ENCODE assay signal across 9 cellular contexts in genomic region chr13:39600766-39601165, GRCh38. TPM values are rescaled to one million over a fixed set of nuclear protein-coding genes. Genes with fewer than 3 reads are reported as not detected.
DNase-seq lines count a peak whose midpoint lies in the region; ATAC-seq and TF ChIP-seq lines count a peak whose summit lies in the region.
"Had no signal": no experiment of that assay in that cellular context is flagged by ENCODE, and none has a peak within 500 bp of the region (broad histone marks: within the 10 kb centered on the region; RNA-seq: fewer than 3 reads in every experiment).

No MANE protein-coding gene starts in this region.

- H3K36me3 Mint-ChIP-seq in osteocyte (ENCODE audit: unreplicated experiment) = peaks cover 13% of the 10 kb centered on the region

- H3K36me3 ChIP-seq in BJ (ENCODE audit: control insufficient read depth, insufficient read depth, low read length) = no peaks in the 10 kb centered on the region

- no peak overlapping the region for H3K4me3 ChIP-seq in BJ (ENCODE audit: low read depth, low read length)
- no peak overlapping the region for H3K4me3 ChIP-seq in fibroblast of villous mesenchyme (ENCODE audit: low read depth, low read length)

- CTCF ChIA-PET in BJ (lab: Yijun Ruan, JAX) = interaction anchor here (0.9 to 4.9 kb wide), 3 partner anchors 11 to 198 kb away, joined by 3 to 35 read pairs (median 5); no protein-coding TSS in a partner anchor

- H3K4me1 Mint-ChIP-seq in osteocyte (ENCODE audit: unreplicated experiment) = peaks cover 69% of the 10 kb centered on the region

- H3K27ac Mint-ChIP-seq in osteocyte (ENCODE audit: unreplicated experiment) = peak overlapping the region; percentile 78
- H3K27ac Mint-ChIP-seq: activated CD8-positive, alpha-beta T cell treated with anti-CD3 and anti-CD28 coated beads, Interleukin-2, amount 10 ng/mL, durations not matched to agents 7 days and 5 days had no signal

- H3K4me3 Mint-ChIP-seq in osteocyte (ENCODE audit: unreplicated experiment) = peak overlapping the region; percentile 96
- H3K4me3 Mint-ChIP-seq: activated CD8-positive, alpha-beta T cell treated with anti-CD3 and anti-CD28 coated beads, Interleukin-2, amount 10 ng/mL, durations not matched to agents 7 days and 5 days had no signal

- TF ChIP-seq CTCF in BJ (IDR thresholded peaks at IDR 0.05; ENCODE audit: insufficient read depth, low read depth, low read length) = 0 out of 2 replicates have a peak, but pooled peaks have one; percentile 19
- TF ChIP-seq CTCF in fibroblast of villous mesenchyme (IDR thresholded peaks at IDR 0.05; ENCODE audit: insufficient read depth, low read depth, low read length) = peak; percentile 20
- TF ChIP-seq CTCF in osteocyte (IDR thresholded peaks at IDR 0.05) = peak; percentile 46

- no peak for DNase-seq in BJ (ENCODE audit: low read depth)
- DNase-seq in NCI-H446 treated with DMSO at 0.1 percent for 48 hours (lab: John Stamatoyannopoulos, UW) = peak; percentile 5
- DNase-seq in fibroblast of villous mesenchyme (ENCODE audit: low read depth) = no peak
- DNase-seq in osteocyte (ENCODE audit: extremely low spot score, unreplicated experiment) = no peak
- no peak for DNase-seq in T-helper 2 cell
- DNase-seq in RPMI8226 = no peak
- no peak for DNase-seq in activated CD4-positive, alpha-beta T cell treated with anti-CD3 and anti-CD28 coated beads for 48 hours
- DNase-seq: activated CD8-positive, alpha-beta T cell treated with anti-CD3 and anti-CD28 coated beads, Interleukin-2, amount 10 ng/mL, durations not matched to agents 7 days and 5 days had no signal

- no peak for ATAC-seq in GM18907 (IDR thresholded peaks at IDR 0.05; ENCODE audit: unreplicated experiment)
- ATAC-seq: activated CD8-positive, alpha-beta T cell treated with anti-CD3 and anti-CD28 coated beads, Interleukin-2, amount 10 ng/mL, durations not matched to agents 7 days and 5 days had no signal

- POLR2A ChIA-PET in BJ (lab: Charles Lee) = no interaction called here

- no peaks in the 10 kb centered on the region for H3K27me3 ChIP-seq in BJ (ENCODE audit: control insufficient read depth, insufficient read depth, low read length)

- no peaks in the 10 kb centered on the region for H3K27me3 Mint-ChIP-seq in osteocyte (ENCODE audit: unreplicated experiment)

- no peaks in the 10 kb centered on the region for H3K9me3 Mint-ChIP-seq in osteocyte (ENCODE audit: unreplicated experiment)

RNA-seq across cellular contexts. Expression of gene LHFPL6, which starts 2.2 kb away (rescaled TPM):
- polyA plus RNA-seq in BJ (2011; rRNA removed) = 43.9 and 69.0 TPM in 2 replicates
- polyA minus RNA-seq in BJ (2011; rRNA and poly(A)+ RNA removed) = 30.1 and 32.9 TPM in 2 replicates
- total RNA-seq in fibroblast of villous mesenchyme = 44.8 and 57.9 TPM in 2 replicates
- total RNA-seq in osteocyte = 173 and 174 TPM in 2 replicates

RNA-seq across cellular contexts. Expression of gene COG6, which starts 54.7 kb away (rescaled TPM):
- polyA plus RNA-seq in BJ (2011; rRNA removed) = 14.4 and 26.7 TPM in 2 replicates
- 11.2 and 12.2 TPM in 2 replicates for polyA minus RNA-seq in BJ (2011; rRNA and poly(A)+ RNA removed)
- total RNA-seq in fibroblast of villous mesenchyme (44.8 and 67.4 TPM in 2 replicates), osteocyte (38.7 and 42.4 TPM in 2 replicates)
